In genomic region chr3:38141173-38141951, GRCh38 we compare ENCODE assay signal across 17 cellular contexts. TPM values are rescaled to one million over a fixed set of nuclear protein-coding genes. Genes with fewer than 3 reads are reported as not detected.
A peak's percentile ranks its signal among the peaks of the same experiment; 100 is the strongest.
DNase-seq lines count a peak whose midpoint lies in the region; ATAC-seq lines count a peak whose summit lies in the region.
"Had no signal": no experiment of that assay in that cellular context is flagged by ENCODE, and none has a peak within 500 bp of the region (broad histone marks: within the 10 kb centered on the region; RNA-seq: fewer than 3 reads in every experiment).

No MANE protein-coding gene starts in this region.

- no peak overlapping the region for H3K4me3 Mint-ChIP-seq in activated naive CD4-positive, alpha-beta T cell treated with anti-CD3 and anti-CD28 coated beads, Interleukin-2, amount 10 ng/mL, durations not matched to agents 7 days and 5 days
- H3K4me3 Mint-ChIP-seq in T-cell, result peak overlapping the region; percentile 48 to 96 (median 89)
- H3K4me3 Mint-ChIP-seq in stimulated activated effector memory CD8-positive, alpha-beta T cell treated with anti-CD3 and anti-CD28 coated beads, Interleukin-12 subunit alpha, Interleukin-12 subunit beta, amount 100 ng/mL, for 72 hours, result peak overlapping the region; percentile 85

- POLR2A ChIA-PET in T-cell (lab: Charles Lee), result interaction anchor here in 1 of 2 donors (0.6 to 1.1 kb wide), 2 partner anchors 17 to 144 kb away, joined by 5 to 6 read pairs; no protein-coding TSS in a partner anchor

- H3K36me3 Mint-ChIP-seq in activated naive CD4-positive, alpha-beta T cell treated with anti-CD3 and anti-CD28 coated beads, Interleukin-2, amount 10 ng/mL, durations not matched to agents 7 days and 5 days, result peaks cover 28% of the 10 kb centered on the region
- H3K36me3 Mint-ChIP-seq in T-cell, result peaks cover 16% of the 10 kb centered on the region
- peaks cover 29% of the 10 kb centered on the region for H3K36me3 Mint-ChIP-seq in stimulated activated effector memory CD8-positive, alpha-beta T cell treated with anti-CD3 and anti-CD28 coated beads, Interleukin-12 subunit alpha, Interleukin-12 subunit beta, amount 100 ng/mL, for 72 hours

- CTCF ChIA-PET in activated naive CD4-positive, alpha-beta T cell treated with anti-CD3 and anti-CD28 coated beads, Interleukin-2, amount 10 ng/mL, durations not matched to agents 7 days and 5 days (lab: Charles Lee), result interaction anchor here (1.2 to 1.5 kb wide), 2 partner anchors 22 to 339 kb away, joined by 3 to 9 read pairs; no protein-coding TSS in a partner anchor
- CTCF ChIA-PET in T-cell (lab: Charles Lee), result no interaction called here

- no peak for ATAC-seq in T-cell (replicated peaks in 1 of 4)
- ATAC-seq in left lobe of liver, result no peak
- no peak for ATAC-seq in stimulated activated effector memory CD8-positive, alpha-beta T cell treated with anti-CD3 and anti-CD28 coated beads, Interleukin-12 subunit alpha, Interleukin-12 subunit beta, amount 100 ng/mL, for 72 hours
- ATAC-seq: HCT116 had no signal

- peaks cover 5% of the 10 kb centered on the region for H3K27me3 Mint-ChIP-seq in activated naive CD4-positive, alpha-beta T cell treated with anti-CD3 and anti-CD28 coated beads, Interleukin-2, amount 10 ng/mL, durations not matched to agents 7 days and 5 days
- H3K27me3 Mint-ChIP-seq in T-cell, result no peaks in the 10 kb centered on the region
- H3K27me3 Mint-ChIP-seq: memory B cell had no signal

- H3K9me3 Mint-ChIP-seq in activated naive CD4-positive, alpha-beta T cell treated with anti-CD3 and anti-CD28 coated beads, Interleukin-2, amount 10 ng/mL, durations not matched to agents 7 days and 5 days, result peaks cover 7% of the 10 kb centered on the region
- peaks cover 0 to 10% (median 7%) of the 10 kb centered on the region in 3 donors for H3K9me3 Mint-ChIP-seq in T-cell
- no peaks in the 10 kb centered on the region for H3K9me3 Mint-ChIP-seq in stimulated activated effector memory CD8-positive, alpha-beta T cell treated with anti-CD3 and anti-CD28 coated beads, Interleukin-12 subunit alpha, Interleukin-12 subunit beta, amount 100 ng/mL, for 72 hours

- H3K27ac Mint-ChIP-seq in activated naive CD4-positive, alpha-beta T cell treated with anti-CD3 and anti-CD28 coated beads, Interleukin-2, amount 10 ng/mL, durations not matched to agents 7 days and 5 days, result peak overlapping the region; percentile 16
- H3K27ac Mint-ChIP-seq in T-cell, result peak overlapping the region; percentile 55 to 65
- peak overlapping the region; percentile 53 for H3K27ac Mint-ChIP-seq in stimulated activated effector memory CD8-positive, alpha-beta T cell treated with anti-CD3 and anti-CD28 coated beads, Interleukin-12 subunit alpha, Interleukin-12 subunit beta, amount 100 ng/mL, for 72 hours
- H3K27ac Mint-ChIP-seq: memory B cell had no signal

- no peak for DNase-seq in activated naive CD4-positive, alpha-beta T cell treated with anti-CD3 and anti-CD28 coated beads, Interleukin-2, amount 10 ng/mL, durations not matched to agents 7 days and 5 days
- no peak for DNase-seq in activated naive CD4-positive, alpha-beta T cell (lab: John Stamatoyannopoulos, UW)
- no peak for DNase-seq in T-cell
- DNase-seq in left lobe of liver (ENCODE audit: low spot score), result peak; percentile 43
- DNase-seq in stimulated activated effector memory CD8-positive, alpha-beta T cell treated with anti-CD3 and anti-CD28 coated beads, Interleukin-12 subunit alpha, Interleukin-12 subunit beta, amount 100 ng/mL, for 72 hours (ENCODE audit: low spot score in 2 of 2), result no peak
- DNase-seq in NK-92 treated with Interleukin-12 subunit alpha and Interleukin-12 subunit beta, amount 100 ng/mL, for 24 hours (lab: John Stamatoyannopoulos, UW), result no peak
- DNase-seq in COLO829 (ENCODE audit: low spot score), result no peak
- DNase-seq in AG20443 (ENCODE audit: low spot score), result no peak
- DNase-seq: activated CD4-positive, alpha-beta T cell treated with anti-CD3 and anti-CD28 coated beads for 48 hours; activated T-cell treated with anti-CD3 and anti-CD28 coated beads, Interleukin-2, amount 50 U/mL, for 1 hour; GF-D8; MG63; stimulated activated CD4-positive, alpha-beta T cell treated with anti-CD3 and anti-CD28 coated beads, Interleukin-15, amount 100 ng/mL, for 24 hours; stimulated activated naive CD4-positive, alpha-beta T cell treated with Interleukin-2 at 50 U/mL for 16 hours; upper lobe of left lung had no signal

- H3K4me1 Mint-ChIP-seq in activated naive CD4-positive, alpha-beta T cell treated with anti-CD3 and anti-CD28 coated beads, Interleukin-2, amount 10 ng/mL, durations not matched to agents 7 days and 5 days, result peaks cover 44% of the 10 kb centered on the region
- H3K4me1 Mint-ChIP-seq in T-cell, result peaks cover 35 to 43% (median 37%) of the 10 kb centered on the region in 3 donors
- H3K4me1 Mint-ChIP-seq in stimulated activated effector memory CD8-positive, alpha-beta T cell treated with anti-CD3 and anti-CD28 coated beads, Interleukin-12 subunit alpha, Interleukin-12 subunit beta, amount 100 ng/mL, for 72 hours, result peaks cover 51% of the 10 kb centered on the region

RNA-seq across cellular contexts. Expression of gene MYD88, which starts 2.9 kb away (rescaled TPM):
- total RNA-seq in T-cell (10 to 100 TPM; 32.4 to 68.5 (median 56.6) TPM), left lobe of liver (37.5 TPM)

RNA-seq across cellular contexts. Expression of gene ACAA1, which starts 4.4 kb away (rescaled TPM):
- total RNA-seq in T-cell, result 10 to 100 TPM; 70.7 to 97.1 (median 90.8) TPM
- total RNA-seq in left lobe of liver, result 479 TPM

RNA-seq across cellular contexts. Expression of gene OXSR1, which starts 24.0 kb away (rescaled TPM):
- 10 to 100 TPM; 30.7 to 40.4 (median 37.4) TPM for total RNA-seq in T-cell
- total RNA-seq in left lobe of liver, result 12.1 TPM
